Comparison of ENCODE assay signal across 1 cellular context in genomic region chr7:88212918-88213317, GRCh38.
TF ChIP-seq lines count a peak whose summit lies in the region.

No MANE protein-coding gene starts in this region.

TF ChIP-seq in GM12878, 131 proteins besides CTCF, POLR2A, EP300 and RAD21:
- no peak for TF ChIP-seq CEBPB (IDR thresholded peaks at IDR 0.05; ENCODE audit: borderline replicate concordance in 1 of 2, low read depth in 2 of 2, low read length in 2 of 2)
- TF ChIP-seq POLR2AphosphoS5 (IDR thresholded peaks at IDR 0.05; ENCODE audit: low read length): peak; percentile 66
